Comparison of ENCODE assay signal across 8 cellular contexts in the genomic region with DNA sequence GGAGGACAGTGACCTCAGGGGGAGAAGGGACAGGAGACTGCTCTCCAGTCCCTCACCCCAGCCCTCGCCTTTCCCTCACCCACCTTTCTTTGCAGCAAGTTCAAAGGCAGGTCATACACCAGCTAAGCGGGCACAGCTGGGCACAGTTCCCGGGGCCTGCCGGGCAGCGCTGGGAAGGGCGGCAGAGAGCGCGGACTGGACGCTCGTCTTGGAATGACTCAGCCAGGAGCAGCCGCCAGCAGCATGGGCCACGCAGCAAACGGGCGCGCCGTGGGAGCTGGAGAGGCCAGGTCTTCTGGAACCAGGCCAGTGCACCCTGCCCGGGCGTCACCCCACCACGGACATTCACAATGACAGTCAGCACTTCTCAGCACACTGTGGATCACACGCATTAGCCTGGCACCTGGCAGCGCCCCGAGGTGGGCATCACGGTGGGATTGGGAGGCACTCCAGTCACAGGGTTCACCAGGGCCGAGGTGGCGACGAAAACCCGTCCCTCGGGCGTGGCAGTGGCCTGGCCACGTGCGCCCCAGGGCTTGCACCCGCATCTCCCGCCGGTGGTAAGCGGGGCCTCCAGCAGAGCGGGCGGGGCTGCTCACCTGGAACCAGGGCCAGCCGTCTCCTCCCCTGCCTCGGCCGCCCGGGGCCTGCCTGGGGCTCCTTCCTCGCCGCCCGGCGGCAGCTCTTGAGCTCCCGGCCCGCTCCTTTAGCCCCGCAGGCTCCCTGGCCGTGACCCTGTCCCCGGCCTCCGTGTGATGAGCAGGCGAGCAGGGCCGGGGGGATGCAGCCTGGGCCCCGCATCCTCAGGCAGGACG. TPM values are rescaled to one million over a fixed set of nuclear protein-coding genes. Genes with fewer than 3 reads are reported as not detected.
DNase-seq lines count a peak whose midpoint lies in the region; ATAC-seq and TF ChIP-seq lines count a peak whose summit lies in the region.

No MANE protein-coding gene starts in this region.

- H3K36me3 ChIP-seq in RWPE2 (ENCODE audit: low read depth) (no peaks in the 10 kb centered on the region), esophagus (ENCODE audit: control insufficient read depth in 2 of 2, insufficient read depth in 2 of 2, low read length in 1 of 2) (no peaks in the 10 kb centered on the region), mucosa of rectum (ENCODE audit: control insufficient read depth in 2 of 2, insufficient read depth in 2 of 2, low read length in 2 of 2) (no peaks in the 10 kb centered on the region), vagina (no peaks in the 10 kb centered on the region)

- no peaks in the 10 kb centered on the region for H3K4me1 ChIP-seq in RWPE2 (ENCODE audit: insufficient read depth, poor library complexity, severe bottlenecking)
- peaks cover 6 to 7% of the 10 kb centered on the region in 2 donors for H3K4me1 ChIP-seq in esophagus (ENCODE audit: control insufficient read depth in 2 of 2, insufficient read depth in 2 of 2, low read length in 1 of 2)
- peaks cover 10 to 12% of the 10 kb centered on the region in 2 donors for H3K4me1 ChIP-seq in mucosa of rectum (ENCODE audit: control insufficient read depth in 2 of 2, insufficient read depth in 2 of 2, low read length in 2 of 2)
- H3K4me1 ChIP-seq in vagina, result peaks cover 20% of the 10 kb centered on the region

- no peaks in the 10 kb centered on the region for H3K27me3 ChIP-seq in RWPE2 (ENCODE audit: insufficient read depth, poor library complexity, severe bottlenecking)
- H3K27me3 ChIP-seq in esophagus (ENCODE audit: control insufficient read depth in 1 of 2, insufficient read depth in 2 of 2, low read length in 2 of 2), result no peaks in the 10 kb centered on the region
- peaks cover 12 to 20% of the 10 kb centered on the region in 2 donors for H3K27me3 ChIP-seq in mucosa of rectum (ENCODE audit: control insufficient read depth in 2 of 2, insufficient read depth in 2 of 2, low read length in 2 of 2)
- no peaks in the 10 kb centered on the region for H3K27me3 ChIP-seq in vagina

- 9 to 23% methylated on average over 46 to 55 of the region's 55 CpGs for WGBS in esophagus, 2 donors

- TF ChIP-seq POLR2A in vagina (IDR thresholded peaks at IDR 0.05), result no peak

- H3K9me3 ChIP-seq in RWPE2 (ENCODE audit: severe bottlenecking) (no peaks in the 10 kb centered on the region), esophagus (ENCODE audit: control insufficient read depth in 2 of 2, insufficient read depth in 1 of 2, low read depth in 1 of 2, low read length in 1 of 2) (no peaks in the 10 kb centered on the region), mucosa of rectum (ENCODE audit: control insufficient read depth in 2 of 2, low read length in 2 of 2) (no peaks in the 10 kb centered on the region), vagina (no peaks in the 10 kb centered on the region)

- ATAC-seq in HG02610 (IDR thresholded peaks at IDR 0.05; ENCODE audit: unreplicated experiment) (peak; percentile 22), RWPE2 (ENCODE audit: low read depth) (peak; percentile 66)

- TF ChIP-seq CTCF in RWPE2 (IDR thresholded peaks at IDR 0.05; ENCODE audit: poor library complexity, severe bottlenecking) (no peak), vagina (IDR thresholded peaks at IDR 0.05) (no peak)

- intact Hi-C loops in vagina (cut with DNase I), result loop anchor here (5.0 kb wide), 2 partner anchors 103 to 293 kb away; no protein-coding TSS in a partner anchor

- H3K4me3 ChIP-seq in RWPE2 (ENCODE audit: severe bottlenecking), result peak overlapping the region; percentile 30
- H3K4me3 ChIP-seq in esophagus (ENCODE audit: low read depth in 1 of 2, low read length in 2 of 2), result peak overlapping the region; percentile 22 to 40
- H3K4me3 ChIP-seq in mucosa of rectum (ENCODE audit: low read length in 2 of 2), result peak overlapping the region; percentile 49 to 57
- peak overlapping the region; percentile 40 to 47 for H3K4me3 ChIP-seq in vagina

- DNase-seq in NCI-H2196 (lab: John Stamatoyannopoulos, UW; ENCODE audit: unreplicated experiment) (peak; percentile 32), NCI-H2196 treated with DMSO at 0.1 percent for 48 hours (lab: John Stamatoyannopoulos, UW; ENCODE audit: unreplicated experiment) (no peak), RWPE2 (ENCODE audit: low spot score) (no peak), vagina (ENCODE audit: extremely low spot score in 2 of 2) (peak in 1 of 2 donors; percentile 94)
- no peak for DNase-seq in activated effector memory CD4-positive, alpha-beta T cell treated with Interleukin-2 at 50 U/mL for 16 hours

- H3K27ac ChIP-seq in RWPE2 (ENCODE audit: poor library complexity, severe bottlenecking), result no peak overlapping the region
- peak overlapping the region in 1 of 2 donors; percentile 54 for H3K27ac ChIP-seq in esophagus (ENCODE audit: low read depth in 2 of 2, low read length in 1 of 2)
- no peak overlapping the region for H3K27ac ChIP-seq in mucosa of rectum (ENCODE audit: low read depth in 2 of 2, low read length in 2 of 2)
- no peak overlapping the region for H3K27ac ChIP-seq in vagina

- peak overlapping the region; percentile 33 to 41 for H3K9ac ChIP-seq in mucosa of rectum (ENCODE audit: low read depth in 1 of 2, low read length in 2 of 2)

RNA-seq across cellular contexts. Expression of a gene that starts 29.0 kb away (rescaled TPM):
- under 1 TPM; 0.43 to 0.79 TPM for polyA plus RNA-seq in esophagus
- 6.4 TPM for total RNA-seq in vagina

RNA-seq across cellular contexts. Expression of a gene that starts 50.8 kb away (rescaled TPM):
- 1 to 10 TPM; 1.2 to 1.6 TPM for polyA plus RNA-seq in esophagus
- total RNA-seq in vagina, result 3.2 TPM
